ENCODE assay signal across 1 cellular context in the genomic region with DNA sequence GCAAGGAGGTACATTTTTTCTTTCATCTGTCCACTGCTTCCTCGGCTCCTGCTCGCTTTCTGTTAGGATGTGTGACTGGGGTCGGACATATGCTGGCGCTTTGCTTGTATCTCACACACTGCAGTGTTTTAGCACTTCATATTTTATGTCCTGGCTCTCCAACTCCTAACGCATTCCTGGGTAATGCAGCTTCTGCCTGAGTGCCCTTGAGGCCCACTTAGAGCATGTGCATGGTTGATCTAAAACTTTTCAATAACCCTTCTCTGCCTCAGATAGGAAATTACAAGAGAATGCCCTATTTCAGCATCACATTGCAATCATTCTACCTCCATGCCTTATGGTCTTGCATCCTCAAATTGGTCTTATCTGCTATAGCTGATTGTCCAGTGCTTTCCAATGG.
TF ChIP-seq lines count a peak whose summit lies in the region.

No MANE protein-coding gene starts in this region.

TF ChIP-seq in IMR-90, 13 proteins besides CTCF, POLR2A, EP300 and RAD21 (continued from another document):
- no peak for TF ChIP-seq RFX5 (IDR thresholded peaks at IDR 0.05; ENCODE audit: low read depth, low read length)
